In the genomic region with DNA sequence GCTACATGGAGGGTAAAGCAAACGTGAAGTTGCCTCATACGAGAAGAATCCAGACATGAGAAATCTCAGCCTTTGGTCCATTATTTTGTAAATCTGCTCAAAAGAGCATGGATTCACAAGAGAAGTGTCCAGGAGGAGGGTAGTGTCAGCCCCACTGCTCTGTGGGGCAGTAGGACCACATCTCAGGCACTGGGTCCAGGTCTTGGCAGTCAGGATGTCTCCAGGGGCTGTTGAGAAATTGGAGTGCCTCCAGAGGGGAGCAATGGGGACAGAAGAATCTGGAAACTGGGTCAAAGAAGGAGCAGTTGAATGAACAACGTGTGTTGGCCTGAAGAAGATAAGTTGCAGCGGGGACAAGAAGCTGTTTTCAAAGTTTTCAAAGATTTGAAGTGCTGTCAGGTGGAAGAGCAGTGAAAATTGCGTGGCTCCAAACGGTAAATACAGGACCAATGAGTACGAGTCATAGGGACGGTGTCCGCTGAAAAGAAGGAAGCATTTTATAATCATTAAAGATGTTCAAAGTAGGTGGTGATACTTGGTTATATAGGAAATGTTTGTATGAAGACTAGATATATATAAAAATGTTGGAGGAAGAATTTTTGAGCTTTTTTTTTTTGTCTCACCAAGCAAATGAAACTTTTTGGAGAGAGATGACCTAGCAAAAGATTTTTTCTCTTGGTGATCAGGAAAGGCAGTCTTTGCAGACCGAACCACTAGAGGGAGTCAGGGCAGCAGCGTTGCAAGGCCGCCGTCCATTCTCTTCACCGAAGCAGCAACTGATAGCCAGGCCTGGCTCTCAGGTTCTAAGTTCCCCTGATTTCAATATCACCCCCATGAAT, we compare ENCODE assay signal across 8 cellular contexts. TPM values are rescaled to one million over a fixed set of nuclear protein-coding genes. Genes with fewer than 3 reads are reported as not detected.
DNase-seq lines count a peak whose midpoint lies in the region; ATAC-seq, FAIRE-seq and TF ChIP-seq lines count a peak whose summit lies in the region.

No MANE protein-coding gene starts in this region.

- no peak overlapping the region for H3K4me3 ChIP-seq in WI38 (ENCODE audit: low read depth, low read length)
- H3K4me3 ChIP-seq in bronchial epithelial cell (ENCODE audit: low read depth, low read length) = no peak overlapping the region

- DNase-seq in AG08395 (ENCODE audit: low spot score) (peak; percentile 76), GM19238 (ENCODE audit: insufficient read length, low spot score) (peak; percentile 33), NCI-H2107 (lab: John Stamatoyannopoulos, UW) (peak; percentile 18), bronchial epithelial cell (ENCODE audit: low read depth) (peak; percentile 65), islet precursor cell (peak; percentile 81)
- peak; percentile 9 to 32 for DNase-seq in stimulated activated CD4-positive, alpha-beta T cell treated with anti-CD3 and anti-CD28 coated beads, Interleukin-1b, Interleukin-23, amount 100 ng/mL, for 1 hour (ENCODE audit: low read depth in 2 of 2)

- no peak for FAIRE-seq in bronchial epithelial cell (lab: Jason Lieb, UNC)

- H3K36me3 ChIP-seq in bronchial epithelial cell (ENCODE audit: control insufficient read depth, insufficient read depth, low read length) = no peaks in the 10 kb centered on the region

- no peaks in the 10 kb centered on the region for H3K27me3 ChIP-seq in bronchial epithelial cell (ENCODE audit: control insufficient read depth, insufficient read depth, low read length)

- no peak for ATAC-seq in GM18520 (IDR thresholded peaks at IDR 0.05; ENCODE audit: unreplicated experiment)

- TF ChIP-seq CTCF in WI38 (IDR thresholded peaks at IDR 0.05; ENCODE audit: low read depth, low read length) (peak; percentile 88), bronchial epithelial cell (IDR thresholded peaks at IDR 0.05; ENCODE audit: insufficient read depth, low read length, severe bottlenecking) (peak; percentile 91)

RNA-seq across cellular contexts. Expression of a gene that starts 57.1 kb away (rescaled TPM):
- 0.53 and 0.90 TPM in 2 replicates for total RNA-seq in bronchial epithelial cell

Comparison
In these comparisons a context has a peak if more than half of its experiments do, and no peak if none do; other contexts are left out.
1. DNase-seq: peak in every context shown above with its lines; median percentile 81 in islet precursor cell; 76 in AG08395; 65 in bronchial epithelial cell; 33 in GM19238; 20 in stimulated activated CD4-positive, alpha-beta T cell treated with anti-CD3 and anti-CD28 coated beads, Interleukin-1b, Interleukin-23, amount 100 ng/mL, for 1 hour; 18 in NCI-H2107.